Comparison of ENCODE assay signal across 13 cellular contexts in genomic region chr13:113853518-113854237, GRCh38. TPM values are rescaled to one million over a fixed set of nuclear protein-coding genes. Genes with fewer than 3 reads are reported as not detected.
A peak's percentile ranks its signal among the peaks of the same experiment; 100 is the strongest.
DNase-seq lines count a peak whose midpoint lies in the region; TF ChIP-seq lines count a peak whose summit lies in the region.
"Had no signal": no experiment of that assay in that cellular context is flagged by ENCODE, and none has a peak within 500 bp of the region (broad histone marks: within the 10 kb centered on the region; RNA-seq: fewer than 3 reads in every experiment).

No MANE protein-coding gene starts in this region.

- H3K9me2 ChIP-seq in hepatocyte (replicated peaks; ENCODE audit: insufficient read depth), result no peaks in the 10 kb centered on the region

- peaks cover 76% of the 10 kb centered on the region for H3K79me2 ChIP-seq in hepatocyte

- peaks cover 20 to 50% of the 10 kb centered on the region in 2 donors for H3K4me1 ChIP-seq in adrenal gland (replicated peaks in 1 of 2)
- H3K4me1 ChIP-seq in hepatocyte (ENCODE audit: insufficient read depth), result peaks cover 29% of the 10 kb centered on the region
- H3K4me1 ChIP-seq in spleen, result peaks cover 0 to 47% (median 21%) of the 10 kb centered on the region in 6 donors
- H3K4me1 ChIP-seq in tibial nerve, result peaks cover 0 to 85% (median 45%) of the 10 kb centered on the region in 4 donors

- TF ChIP-seq POLR2A in adrenal gland (IDR thresholded peaks at IDR 0.05) (no peak), spleen (IDR thresholded peaks at IDR 0.05) (no peak), tibial nerve (IDR thresholded peaks at IDR 0.05) (no peak)

- H3K4me2 ChIP-seq in hepatocyte, result peak overlapping the region; percentile 49

- H3K27ac ChIP-seq in adrenal gland, result peak overlapping the region in 2 of 5 donors; percentile 6 to 50
- H3K27ac ChIP-seq in hepatocyte, result peak overlapping the region; percentile 1
- H3K27ac ChIP-seq in spleen, result peak overlapping the region in 1 of 8 donors; percentile 11
- H3K27ac ChIP-seq in tibial nerve, result peak overlapping the region in 2 of 4 donors; percentile 2 to 19
- H3K27ac ChIP-seq: SJSA1 had no signal

- TF ChIP-seq CTCF in adrenal gland (IDR thresholded peaks at IDR 0.05) (no peak), hepatocyte (IDR thresholded peaks at IDR 0.05; ENCODE audit: poor library complexity) (no peak), spleen (IDR thresholded peaks at IDR 0.05 in 8 of 11, conservative IDR thresholded peaks at IDR 0.05 in 3 of 11) (no peak), tibial nerve (IDR thresholded peaks at IDR 0.05) (no peak)

- 39 to 63% (median 56%) methylated on average over 8 to 11 of the region's 11 CpGs for WGBS in adrenal gland, 4 donors
- WGBS in hepatocyte (ENCODE audit: low lambda C conversion rate, missing lambda C conversion rate), result 85% methylated on average over 11 of the region's 11 CpGs
- whole genome bisulfite sequencing in spleen, 5 donors, result 44 to 60% (median 47%) methylated on average over 9 to 11 of the region's 11 CpGs
- 31 to 39% methylated on average over 10 to 11 of the region's 11 CpGs for WGBS in tibial nerve, 2 donors

- H3K27me3 ChIP-seq in H7 (ENCODE audit: control insufficient read depth, insufficient read depth, low read length) (no peaks in the 10 kb centered on the region), adrenal gland (no peaks in the 10 kb centered on the region), hepatocyte (no peaks in the 10 kb centered on the region), spleen (replicated peaks in 1 of 7) (peaks cover 0 to 58% (median 0%) of the 10 kb centered on the region in 7 donors), tibial nerve (no peaks in the 10 kb centered on the region)
- H3K27me3 ChIP-seq: SJSA1 had no signal

- no peaks in the 10 kb centered on the region for H4K20me1 ChIP-seq in hepatocyte (ENCODE audit: insufficient read depth, poor library complexity, severe bottlenecking)

- H3K36me3 ChIP-seq in H7 (replicated peaks; ENCODE audit: control insufficient read depth, insufficient read depth, low read length) (no peaks in the 10 kb centered on the region), adrenal gland (replicated peaks in 1 of 2) (no peaks in the 10 kb centered on the region), hepatocyte (replicated peaks; ENCODE audit: insufficient read depth, low read depth) (no peaks in the 10 kb centered on the region), spleen (no peaks in the 10 kb centered on the region), tibial nerve (no peaks in the 10 kb centered on the region)

- intact Hi-C loops in adrenal gland (cut with DNase I), result no loop called here
- intact Hi-C loops in spleen (cut with DNase I; ENCODE audit: low total_unique reads), result no loop called here

- H3K9me3 ChIP-seq in adrenal gland (replicated peaks in 1 of 3), result no peaks in the 10 kb centered on the region
- no peaks in the 10 kb centered on the region for H3K9me3 ChIP-seq in hepatocyte (ENCODE audit: low read depth)
- no peaks in the 10 kb centered on the region for H3K9me3 ChIP-seq in spleen
- H3K9me3 ChIP-seq in tibial nerve, result no peaks in the 10 kb centered on the region
- H3K9me3 ChIP-seq: SJSA1 had no signal

- TF ChIP-seq EP300 in tibial nerve (IDR thresholded peaks at IDR 0.05), result peak in 1 of 2 donors; percentile 11

- peak; percentile 63 for DNase-seq in H7
- peak in 5 of 7 donors; percentile 18 to 70 (median 37) for DNase-seq in adrenal gland
- DNase-seq in hepatocyte (ENCODE audit: low spot score), result no peak
- DNase-seq in spleen, result peak; percentile 62
- DNase-seq in tibial nerve (ENCODE audit: low spot score in 2 of 2), result no peak
- no peak for DNase-seq in NCI-H526 treated with DMSO at 0.1 percent for 48 hours (lab: John Stamatoyannopoulos, UW)
- DNase-seq in NCI-H1105 (lab: John Stamatoyannopoulos, UW), result no peak
- DNase-seq in SW 1271 (lab: John Stamatoyannopoulos, UW), result no peak
- DNase-seq: activated CD4-positive, alpha-beta T cell treated with anti-CD3 and anti-CD28 coated beads, Interleukin-2, amount 50 U/mL, for 1 hour; COR-L47; NCI-H446 had no signal

- H3K4me3 ChIP-seq in H7 (ENCODE audit: insufficient read depth, low read depth, low read length), result no peak overlapping the region
- H3K4me3 ChIP-seq in adrenal gland, result no peak overlapping the region
- no peak overlapping the region for H3K4me3 ChIP-seq in hepatocyte
- H3K4me3 ChIP-seq in spleen, result no peak overlapping the region
- no peak overlapping the region for H3K4me3 ChIP-seq in tibial nerve
- H3K4me3 ChIP-seq: GM12878, SJSA1 had no signal

- no peak overlapping the region for H2AFZ ChIP-seq in hepatocyte

RNA-seq across cellular contexts. Expression of gene GAS6, which starts 10.2 kb away (rescaled TPM):
- 9.1 and 15.1 TPM in 2 replicates for total RNA-seq in H7 (2014; rRNA removed; shearing (Covaris generic))
- total RNA-seq in adrenal gland (100 to 1,000 TPM in 2 of 8 donors, 10 to 100 TPM in 6; 33.6 to 109 (median 82.9) TPM), hepatocyte (62.5 and 70.0 TPM in 2 replicates), spleen (10 to 100 TPM; 22.0 to 54.5 (median 39.3) TPM), tibial nerve (100 to 1,000 TPM; 317 to 697 (median 547) TPM)
- polyA plus RNA-seq in adrenal gland (10 to 100 TPM in 2 of 3 donors, 1 to 10 TPM in 1; 7.1 to 90.5 (median 90.4) TPM), hepatocyte (146 and 163 TPM in 2 replicates), spleen (10 to 100 TPM; 16.7 to 33.5 (median 18.4) TPM)

Comparison
In these comparisons a context has a peak if more than half of its experiments do, and no peak if none do; other contexts are left out.
1. DNase-seq: peak in H7 (single experiment), adrenal gland (5 of 7) and spleen (single experiment); none in hepatocyte (single experiment), tibial nerve (0 of 2), NCI-H526 treated with DMSO at 0.1 percent for 48 hours (single experiment), NCI-H1105 (single experiment) and SW 1271 (0 of 2).